8 cellular contexts compared by ENCODE assay signal in genomic region chr17:7589204-7589868, GRCh38. TPM values are rescaled to one million over a fixed set of nuclear protein-coding genes. Genes with fewer than 3 reads are reported as not detected.
A peak's percentile ranks its signal among the peaks of the same experiment; 100 is the strongest.
DNase-seq lines count a peak whose midpoint lies in the region; ATAC-seq lines count a peak whose summit lies in the region.

No MANE protein-coding gene starts in this region.

- H3K4me3 ChIP-seq in skeletal muscle cell (ENCODE audit: low read depth, low read length), result peak overlapping the region; percentile 26

- ATAC-seq in GM21619 (IDR thresholded peaks at IDR 0.05; ENCODE audit: unreplicated experiment), result no peak

- DNase-seq in DMS 273 (lab: John Stamatoyannopoulos, UW; ENCODE audit: unreplicated experiment), result peak; percentile 81
- DNase-seq in DMS 273 treated with DMSO at 0.1 percent for 48 hours (lab: John Stamatoyannopoulos, UW), result no peak
- DNase-seq in activated CD4-positive, CD25-positive, alpha-beta regulatory T cell (lab: John Stamatoyannopoulos, UW), result peak in 3 of 4 experiments; percentile 32 to 41 (median 37)
- DNase-seq in cerebellar nuclear complex (lab: John Stamatoyannopoulos, UW), result peak; percentile 12 to 67
- DNase-seq in immature natural killer cell, result peak; percentile 52 to 65 (median 61)
- no peak for DNase-seq in skeletal muscle cell (ENCODE audit: low read depth)
- no peak for DNase-seq in NAMALWA (ENCODE audit: low spot score)

- H3K27me3 Mint-ChIP-seq in immature natural killer cell (ENCODE audit: low read depth in 3 of 3), result peaks cover 0 to 4% (median 0%) of the 10 kb centered on the region in 3 donors

- no peak overlapping the region for H3K4me3 Mint-ChIP-seq in immature natural killer cell

- H3K27ac Mint-ChIP-seq in immature natural killer cell, result no peak overlapping the region

- H3K9me3 Mint-ChIP-seq in immature natural killer cell, result no peaks in the 10 kb centered on the region

- H3K4me1 Mint-ChIP-seq in immature natural killer cell, result peaks cover 9 to 12% of the 10 kb centered on the region in 2 donors

- H3K36me3 Mint-ChIP-seq in immature natural killer cell, result peaks cover 15 to 33% (median 22%) of the 10 kb centered on the region in 3 donors

RNA-seq across cellular contexts. Expression of gene SOX15, which starts 0.6 kb away (rescaled TPM):
- not detected for polyA plus RNA-seq in immature natural killer cell

RNA-seq across cellular contexts. Expression of gene MPDU1, which starts 5.7 kb away (rescaled TPM):
- 10 to 100 TPM; 31.6 to 44.0 (median 41.6) TPM for polyA plus RNA-seq in immature natural killer cell

RNA-seq across cellular contexts. Expression of gene CD68, which starts 9.9 kb away (rescaled TPM):
- 1 to 10 TPM; 1.9 to 6.5 (median 6.1) TPM for polyA plus RNA-seq in immature natural killer cell

RNA-seq across cellular contexts. Expression of gene FXR2, which starts 25.4 kb away (rescaled TPM):
- 10 to 100 TPM in 2 of 3 donors, 1 to 10 TPM in 1; 8.3 to 25.1 (median 10.4) TPM for polyA plus RNA-seq in immature natural killer cell

RNA-seq across cellular contexts. Expression of gene SENP3, which starts 27.6 kb away (rescaled TPM):
- 10 to 100 TPM; 17.5 to 19.4 (median 19.0) TPM for polyA plus RNA-seq in immature natural killer cell

Comparison
In these comparisons a context has a peak if more than half of its experiments do, and no peak if none do; other contexts are left out.
1. DNase-seq: peak in DMS 273 (single experiment), activated CD4-positive, CD25-positive, alpha-beta regulatory T cell (3 of 4), cerebellar nuclear complex (2 of 2) and immature natural killer cell (3 of 3); none in DMS 273 treated with DMSO at 0.1 percent for 48 hours (single experiment), skeletal muscle cell (single experiment) and NAMALWA (single experiment).